In the genomic region with DNA sequence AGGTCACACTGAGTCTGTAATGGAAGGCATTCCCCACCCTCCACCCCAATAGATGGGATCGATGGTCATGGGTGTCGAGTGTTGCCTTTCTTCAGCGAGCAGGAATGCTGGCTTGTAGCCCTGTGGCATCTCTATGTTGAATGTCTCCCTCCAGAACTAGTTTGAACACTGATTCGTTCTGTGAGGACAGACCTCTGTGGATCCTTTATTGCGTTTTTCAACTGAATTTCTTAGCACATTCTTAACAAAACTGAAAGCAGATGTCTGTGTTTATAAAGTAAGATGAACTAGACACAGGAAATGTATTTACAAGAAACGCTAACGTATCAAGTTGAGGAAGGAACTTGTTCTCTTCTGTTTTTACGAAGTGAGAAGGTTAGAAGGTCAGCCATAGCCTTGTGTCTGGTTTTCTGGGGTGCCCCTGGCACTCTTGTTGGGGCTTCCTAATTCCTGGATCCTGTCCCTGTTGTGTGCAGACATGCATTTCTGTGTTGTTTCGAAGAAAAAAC, we compare ENCODE assay signal across 1 cellular context.
TF ChIP-seq lines count a peak whose summit lies in the region.

No MANE protein-coding gene starts in this region.

TF ChIP-seq in GM23338, 12 proteins besides CTCF, POLR2A, EP300 and RAD21 (continued from another document):
- TF ChIP-seq, protein P1, sequence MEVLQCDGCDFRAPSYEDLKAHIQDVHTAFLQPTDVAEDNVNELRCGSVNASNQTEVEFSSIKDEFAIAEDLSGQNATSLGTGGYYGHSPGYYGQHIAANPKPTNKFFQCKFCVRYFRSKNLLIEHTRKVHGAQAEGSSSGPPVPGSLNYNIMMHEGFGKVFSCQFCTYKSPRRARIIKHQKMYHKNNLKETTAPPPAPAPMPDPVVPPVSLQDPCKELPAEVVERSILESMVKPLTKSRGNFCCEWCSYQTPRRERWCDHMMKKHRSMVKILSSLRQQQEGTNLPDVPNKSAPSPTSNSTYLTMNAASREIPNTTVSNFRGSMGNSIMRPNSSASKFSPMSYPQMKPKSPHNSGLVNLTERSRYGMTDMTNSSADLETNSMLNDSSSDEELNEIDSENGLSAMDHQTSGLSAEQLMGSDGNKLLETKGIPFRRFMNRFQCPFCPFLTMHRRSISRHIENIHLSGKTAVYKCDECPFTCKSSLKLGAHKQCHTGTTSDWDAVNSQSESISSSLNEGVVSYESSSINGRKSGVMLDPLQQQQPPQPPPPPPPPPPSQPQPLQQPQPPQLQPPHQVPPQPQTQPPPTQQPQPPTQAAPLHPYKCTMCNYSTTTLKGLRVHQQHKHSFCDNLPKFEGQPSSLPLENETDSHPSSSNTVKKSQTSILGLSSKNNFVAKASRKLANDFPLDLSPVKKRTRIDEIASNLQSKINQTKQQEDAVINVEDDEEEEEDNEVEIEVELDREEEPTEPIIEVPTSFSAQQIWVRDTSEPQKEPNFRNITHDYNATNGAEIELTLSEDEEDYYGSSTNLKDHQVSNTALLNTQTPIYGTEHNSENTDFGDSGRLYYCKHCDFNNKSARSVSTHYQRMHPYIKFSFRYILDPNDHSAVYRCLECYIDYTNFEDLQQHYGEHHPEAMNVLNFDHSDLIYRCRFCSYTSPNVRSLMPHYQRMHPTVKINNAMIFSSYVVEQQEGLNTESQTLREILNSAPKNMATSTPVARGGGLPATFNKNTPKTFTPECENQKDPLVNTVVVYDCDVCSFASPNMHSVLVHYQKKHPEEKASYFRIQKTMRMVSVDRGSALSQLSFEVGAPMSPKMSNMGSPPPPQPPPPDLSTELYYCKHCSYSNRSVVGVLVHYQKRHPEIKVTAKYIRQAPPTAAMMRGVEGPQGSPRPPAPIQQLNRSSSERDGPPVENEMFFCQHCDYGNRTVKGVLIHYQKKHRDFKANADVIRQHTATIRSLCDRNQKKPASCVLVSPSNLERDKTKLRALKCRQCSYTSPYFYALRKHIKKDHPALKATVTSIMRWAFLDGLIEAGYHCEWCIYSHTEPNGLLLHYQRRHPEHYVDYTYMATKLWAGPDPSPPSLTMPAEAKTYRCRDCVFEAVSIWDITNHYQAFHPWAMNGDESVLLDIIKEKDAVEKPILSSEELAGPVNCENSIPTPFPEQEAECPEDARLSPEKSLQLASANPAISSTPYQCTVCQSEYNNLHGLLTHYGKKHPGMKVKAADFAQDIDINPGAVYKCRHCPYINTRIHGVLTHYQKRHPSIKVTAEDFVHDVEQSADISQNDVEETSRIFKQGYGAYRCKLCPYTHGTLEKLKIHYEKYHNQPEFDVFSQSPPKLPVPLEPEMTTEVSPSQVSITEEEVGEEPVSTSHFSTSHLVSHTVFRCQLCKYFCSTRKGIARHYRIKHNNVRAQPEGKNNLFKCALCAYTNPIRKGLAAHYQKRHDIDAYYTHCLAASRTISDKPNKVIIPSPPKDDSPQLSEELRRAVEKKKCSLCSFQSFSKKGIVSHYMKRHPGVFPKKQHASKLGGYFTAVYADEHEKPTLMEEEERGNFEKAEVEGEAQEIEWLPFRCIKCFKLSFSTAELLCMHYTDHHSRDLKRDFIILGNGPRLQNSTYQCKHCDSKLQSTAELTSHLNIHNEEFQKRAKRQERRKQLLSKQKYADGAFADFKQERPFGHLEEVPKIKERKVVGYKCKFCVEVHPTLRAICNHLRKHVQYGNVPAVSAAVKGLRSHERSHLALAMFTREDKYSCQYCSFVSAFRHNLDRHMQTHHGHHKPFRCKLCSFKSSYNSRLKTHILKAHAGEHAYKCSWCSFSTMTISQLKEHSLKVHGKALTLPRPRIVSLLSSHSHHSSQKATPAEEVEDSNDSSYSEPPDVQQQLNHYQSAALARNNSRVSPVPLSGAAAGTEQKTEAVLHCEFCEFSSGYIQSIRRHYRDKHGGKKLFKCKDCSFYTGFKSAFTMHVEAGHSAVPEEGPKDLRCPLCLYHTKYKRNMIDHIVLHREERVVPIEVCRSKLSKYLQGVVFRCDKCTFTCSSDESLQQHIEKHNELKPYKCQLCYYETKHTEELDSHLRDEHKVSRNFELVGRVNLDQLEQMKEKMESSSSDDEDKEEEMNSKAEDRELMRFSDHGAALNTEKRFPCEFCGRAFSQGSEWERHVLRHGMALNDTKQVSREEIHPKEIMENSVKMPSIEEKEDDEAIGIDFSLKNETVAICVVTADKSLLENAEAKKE (CRISPR knock-in tag; IDR thresholded peaks at IDR 0.05), result no peak
- TF ChIP-seq, protein P2, sequence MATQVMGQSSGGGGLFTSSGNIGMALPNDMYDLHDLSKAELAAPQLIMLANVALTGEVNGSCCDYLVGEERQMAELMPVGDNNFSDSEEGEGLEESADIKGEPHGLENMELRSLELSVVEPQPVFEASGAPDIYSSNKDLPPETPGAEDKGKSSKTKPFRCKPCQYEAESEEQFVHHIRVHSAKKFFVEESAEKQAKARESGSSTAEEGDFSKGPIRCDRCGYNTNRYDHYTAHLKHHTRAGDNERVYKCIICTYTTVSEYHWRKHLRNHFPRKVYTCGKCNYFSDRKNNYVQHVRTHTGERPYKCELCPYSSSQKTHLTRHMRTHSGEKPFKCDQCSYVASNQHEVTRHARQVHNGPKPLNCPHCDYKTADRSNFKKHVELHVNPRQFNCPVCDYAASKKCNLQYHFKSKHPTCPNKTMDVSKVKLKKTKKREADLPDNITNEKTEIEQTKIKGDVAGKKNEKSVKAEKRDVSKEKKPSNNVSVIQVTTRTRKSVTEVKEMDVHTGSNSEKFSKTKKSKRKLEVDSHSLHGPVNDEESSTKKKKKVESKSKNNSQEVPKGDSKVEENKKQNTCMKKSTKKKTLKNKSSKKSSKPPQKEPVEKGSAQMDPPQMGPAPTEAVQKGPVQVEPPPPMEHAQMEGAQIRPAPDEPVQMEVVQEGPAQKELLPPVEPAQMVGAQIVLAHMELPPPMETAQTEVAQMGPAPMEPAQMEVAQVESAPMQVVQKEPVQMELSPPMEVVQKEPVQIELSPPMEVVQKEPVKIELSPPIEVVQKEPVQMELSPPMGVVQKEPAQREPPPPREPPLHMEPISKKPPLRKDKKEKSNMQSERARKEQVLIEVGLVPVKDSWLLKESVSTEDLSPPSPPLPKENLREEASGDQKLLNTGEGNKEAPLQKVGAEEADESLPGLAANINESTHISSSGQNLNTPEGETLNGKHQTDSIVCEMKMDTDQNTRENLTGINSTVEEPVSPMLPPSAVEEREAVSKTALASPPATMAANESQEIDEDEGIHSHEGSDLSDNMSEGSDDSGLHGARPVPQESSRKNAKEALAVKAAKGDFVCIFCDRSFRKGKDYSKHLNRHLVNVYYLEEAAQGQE (IDR thresholded peaks at IDR 0.05; ENCODE audit: unreplicated experiment), result no peak
